In genomic region chr6:43851204-43851855, GRCh38 we compare ENCODE assay signal across 1 cellular context.
TF ChIP-seq lines count a peak whose summit lies in the region.

No MANE protein-coding gene starts in this region.

TF ChIP-seq in HepG2, 621 proteins besides CTCF, POLR2A, EP300 and RAD21 (continued from another document and continues in another):
- TF ChIP-seq GMEB2 (CRISPR knock-in tag; IDR thresholded peaks at IDR 0.05; ENCODE audit: low read depth) (no peak), KDM5B (CRISPR knock-in tag; IDR thresholded peaks at IDR 0.05; ENCODE audit: borderline replicate concordance) (peak; percentile 43; the same call in 1 of the 2 replicates), TEAD3 (CRISPR knock-in tag; optimal IDR thresholded peaks at IDR 0.05; ENCODE audit: borderline replicate concordance) (peak; percentile 96), KDM6A (CRISPR knock-in tag; IDR thresholded peaks at IDR 0.05; ENCODE audit: low read depth) (no peak), NFE2L1 (CRISPR knock-in tag; IDR thresholded peaks at IDR 0.05; ENCODE audit: borderline replicate concordance) (no peak), DR1 (CRISPR knock-in tag; IDR thresholded peaks at IDR 0.05) (no peak), ZNF160 (CRISPR knock-in tag; IDR thresholded peaks at IDR 0.05) (no peak), MTA3 (CRISPR knock-in tag; IDR thresholded peaks at IDR 0.05) (no peak), KLF16 (CRISPR knock-in tag; IDR thresholded peaks at IDR 0.05) (no peak), GZF1 (CRISPR knock-in tag; IDR thresholded peaks at IDR 0.05) (no peak), NAIF1 (CRISPR knock-in tag; IDR thresholded peaks at IDR 0.05; ENCODE audit: borderline replicate concordance) (no peak), ZBTB34 (CRISPR knock-in tag; IDR thresholded peaks at IDR 0.05) (no peak), YEATS4 (CRISPR knock-in tag; IDR thresholded peaks at IDR 0.05; ENCODE audit: borderline replicate concordance) (0 out of 2 replicates have a peak, but pooled peaks have one; percentile 21), MATR3 (CRISPR knock-in tag; IDR thresholded peaks at IDR 0.05) (no peak), ZNF780A (CRISPR knock-in tag; IDR thresholded peaks at IDR 0.05) (no peak), ETS1 (CRISPR knock-in tag; IDR thresholded peaks at IDR 0.05) (no peak), ZNF17 (CRISPR knock-in tag; IDR thresholded peaks at IDR 0.05) (no peak), BRF2 (CRISPR knock-in tag; IDR thresholded peaks at IDR 0.05) (no peak), HNRNPH1 (optimal IDR thresholded peaks at IDR 0.05; ENCODE audit: low read depth, low read length) (no peak), TBX3 (IDR thresholded peaks at IDR 0.05; ENCODE audit: borderline replicate concordance) (no peak), ZNF687 (CRISPR knock-in tag; IDR thresholded peaks at IDR 0.05) (peak; percentile 44), ZNF282 (IDR thresholded peaks at IDR 0.05; ENCODE audit: partially characterized antibody) (no peak), HOXA3 (CRISPR knock-in tag; IDR thresholded peaks at IDR 0.05) (no peak), HMG20A (CRISPR knock-in tag; IDR thresholded peaks at IDR 0.05; ENCODE audit: borderline replicate concordance) (no peak), BCL6 (CRISPR knock-in tag; IDR thresholded peaks at IDR 0.05) (0 out of 2 replicates have a peak, but pooled peaks have one; percentile 13), HNF1B (CRISPR knock-in tag; IDR thresholded peaks at IDR 0.05) (peak; percentile 10; the same call in 1 of the 2 replicates), ZSCAN31 (CRISPR knock-in tag; IDR thresholded peaks at IDR 0.05; ENCODE audit: low read depth) (0 out of 2 replicates have a peak, but pooled peaks have one; percentile 15), MYNN (CRISPR knock-in tag; IDR thresholded peaks at IDR 0.05; ENCODE audit: low read depth) (no peak), ZNF609 (CRISPR knock-in tag; IDR thresholded peaks at IDR 0.05; ENCODE audit: borderline replicate concordance) (no peak), THAP9 (CRISPR knock-in tag; IDR thresholded peaks at IDR 0.05; ENCODE audit: borderline replicate concordance) (no peak), ZNF546 (CRISPR knock-in tag; conservative IDR thresholded peaks at IDR 0.05) (no peak), ZNF761 (CRISPR knock-in tag; conservative IDR thresholded peaks at IDR 0.05) (no peak)
